In genomic region chr19:31349160-31349881, GRCh38 we compare ENCODE assay signal across 8 cellular contexts. TPM values are rescaled to one million over a fixed set of nuclear protein-coding genes. Genes with fewer than 3 reads are reported as not detected.
DNase-seq lines count a peak whose midpoint lies in the region; ATAC-seq and TF ChIP-seq lines count a peak whose summit lies in the region.

Gene TSHZ3, minus strand, starts transcription at chr19:31349436. Its CDS starts 217 bp downstream, at chr19:31349219.

- H3K4me3 Mint-ChIP-seq in CD8-positive, alpha-beta memory T cell, result peak within 1 kb of the TSS; percentile 75 to 92 (median 83)
- peak within 1 kb of the TSS; percentile 86 for H3K4me3 Mint-ChIP-seq in activated naive CD4-positive, alpha-beta T cell treated with anti-CD3 and anti-CD28 coated beads, Interleukin-2, amount 50 U/mL, for 24 hours

- no peaks in the 10 kb centered on the region for H3K9me3 ChIP-seq in CD8-positive, alpha-beta memory T cell (ENCODE audit: low read length)
- H3K9me3 ChIP-seq in neuronal stem cell (replicated peaks in 1 of 2; ENCODE audit: control insufficient read depth in 2 of 2, insufficient read depth in 1 of 2, low read depth in 1 of 2, low read length in 2 of 2) (peaks cover 3 to 5% of the 10 kb centered on the region in 2 donors), uterus (no peaks in the 10 kb centered on the region)

- H2BK12ac ChIP-seq in neuronal stem cell (ENCODE audit: low read length), result no peak within 1 kb of the TSS

- peaks cover 13% of the 10 kb centered on the region for H3K4me1 ChIP-seq in CD8-positive, alpha-beta memory T cell (ENCODE audit: insufficient read depth, low read length)
- H3K4me1 ChIP-seq in neuronal stem cell (ENCODE audit: control insufficient read depth in 2 of 2, insufficient read depth in 1 of 2, low read depth in 1 of 2, low read length in 2 of 2) (peaks cover 0 to 3% of the 10 kb centered on the region in 2 donors), uterus (peaks cover 7 to 9% of the 10 kb centered on the region in 2 donors)

- no peak within 1 kb of the TSS for H3K27ac ChIP-seq in CD8-positive, alpha-beta memory T cell (ENCODE audit: low read depth, low read length)
- H3K27ac ChIP-seq in neuronal stem cell (replicated peaks; ENCODE audit: low read length) (no peak within 1 kb of the TSS), uterus (peak within 1 kb of the TSS; percentile 95 to 99)

- peaks cover 57 to 74% of the 10 kb centered on the region in 2 donors for H3K27me3 Mint-ChIP-seq in CD8-positive, alpha-beta memory T cell
- peaks cover 43% of the 10 kb centered on the region for H3K27me3 Mint-ChIP-seq in activated naive CD4-positive, alpha-beta T cell treated with anti-CD3 and anti-CD28 coated beads, Interleukin-2, amount 50 U/mL, for 24 hours

- no peak within 1 kb of the TSS for H3K14ac ChIP-seq in neuronal stem cell (ENCODE audit: low read length)

- H3K4me1 Mint-ChIP-seq in CD8-positive, alpha-beta memory T cell, result peaks cover 27 to 41% (median 34%) of the 10 kb centered on the region in 3 donors
- peaks cover 37% of the 10 kb centered on the region for H3K4me1 Mint-ChIP-seq in activated naive CD4-positive, alpha-beta T cell treated with anti-CD3 and anti-CD28 coated beads, Interleukin-2, amount 50 U/mL, for 24 hours

- no peaks in the 10 kb centered on the region for H3K79me1 ChIP-seq in neuronal stem cell (ENCODE audit: low read depth, low read length)

- no peak within 1 kb of the TSS for H2BK120ac ChIP-seq in neuronal stem cell (ENCODE audit: low read depth, low read length)

- no peaks in the 10 kb centered on the region for H3K36me3 ChIP-seq in CD8-positive, alpha-beta memory T cell (ENCODE audit: insufficient read depth, low read length)
- H3K36me3 ChIP-seq in neuronal stem cell (replicated peaks in 1 of 2; ENCODE audit: control insufficient read depth in 2 of 2, insufficient read depth in 2 of 2, low read length in 2 of 2) (no peaks in the 10 kb centered on the region), uterus (no peaks in the 10 kb centered on the region)

- POLR2A ChIA-PET in CD8-positive, alpha-beta memory T cell (lab: Charles Lee), result interaction anchor here (1.4 kb wide), 1 partner anchor 9 kb away, joined by 4 read pairs; no protein-coding TSS in a partner anchor

- intact Hi-C loops in uterus (cut with DNase I; ENCODE audit: low total_unique reads), result no loop called here

- H2BK15ac ChIP-seq in neuronal stem cell (ENCODE audit: low read length), result no peak within 1 kb of the TSS

- no peak for ATAC-seq in HG02870 (IDR thresholded peaks at IDR 0.05; ENCODE audit: unreplicated experiment)

- no peak within 1 kb of the TSS for H4K8ac ChIP-seq in neuronal stem cell (ENCODE audit: low read depth, low read length)

- no CpG with 5 or more reads among the region's 86 CpGs for WGBS in neuronal stem cell (ENCODE audit: extremely low coverage in 2 of 2, insufficient read length in 2 of 2, insufficient replicate concordance in 1 of 2), 2 donors

- no peak within 1 kb of the TSS for H3K4ac ChIP-seq in neuronal stem cell (ENCODE audit: low read length)

- H2AFZ ChIP-seq in neuronal stem cell (ENCODE audit: low read length), result peak within 1 kb of the TSS; percentile 98

- H2AK5ac ChIP-seq in neuronal stem cell (ENCODE audit: low read depth, low read length), result no peak within 1 kb of the TSS

- H3K18ac ChIP-seq in neuronal stem cell (ENCODE audit: low read length), result peak within 1 kb of the TSS; percentile 66

- H3K36me3 Mint-ChIP-seq in CD8-positive, alpha-beta memory T cell, result peaks cover 0 to 2% (median 0%) of the 10 kb centered on the region in 3 donors
- H3K36me3 Mint-ChIP-seq in activated naive CD4-positive, alpha-beta T cell treated with anti-CD3 and anti-CD28 coated beads, Interleukin-2, amount 50 U/mL, for 24 hours, result no peaks in the 10 kb centered on the region

- H3K27me3 ChIP-seq in CD8-positive, alpha-beta memory T cell (ENCODE audit: insufficient read depth, low read length, poor library complexity, severe bottlenecking), result peaks cover 66% of the 10 kb centered on the region
- H3K27me3 ChIP-seq in neuronal stem cell (ENCODE audit: control insufficient read depth in 3 of 3, insufficient read depth in 3 of 3, low read depth in 1 of 3, low read length in 3 of 3) (peaks cover 28 to 81% (median 50%) of the 10 kb centered on the region in 3 experiments), uterus (no peaks in the 10 kb centered on the region)

- H3K27ac Mint-ChIP-seq in CD8-positive, alpha-beta memory T cell, result peak within 1 kb of the TSS in 5 of 8 donors; percentile 17 to 72 (median 64)
- H3K27ac Mint-ChIP-seq in activated naive CD4-positive, alpha-beta T cell treated with anti-CD3 and anti-CD28 coated beads, Interleukin-2, amount 50 U/mL, for 24 hours, result no peak within 1 kb of the TSS

- TF ChIP-seq POLR2A in uterus (IDR thresholded peaks at IDR 0.05), result peak in 1 of 2 donors; percentile 43

- no peak within 1 kb of the TSS for H4K91ac ChIP-seq in neuronal stem cell (ENCODE audit: low read depth, low read length, poor library complexity)

- peak within 1 kb of the TSS; percentile 49 for H3K4me3 ChIP-seq in CD8-positive, alpha-beta memory T cell (ENCODE audit: low read length)
- H3K4me3 ChIP-seq in neuronal stem cell (ENCODE audit: low read length in 2 of 2), result peak within 1 kb of the TSS; percentile 44 to 88
- H3K4me3 ChIP-seq in uterus, result peak within 1 kb of the TSS; percentile 68 to 75

- H3K9me3 Mint-ChIP-seq in CD8-positive, alpha-beta memory T cell, result no peaks in the 10 kb centered on the region
- no peaks in the 10 kb centered on the region for H3K9me3 Mint-ChIP-seq in activated naive CD4-positive, alpha-beta T cell treated with anti-CD3 and anti-CD28 coated beads, Interleukin-2, amount 50 U/mL, for 24 hours

- no peak within 1 kb of the TSS for H3K23ac ChIP-seq in neuronal stem cell (ENCODE audit: low read depth, low read length, poor library complexity)

- H3K9ac ChIP-seq in neuronal stem cell (ENCODE audit: low read depth, low read length, poor library complexity), result peak within 1 kb of the TSS; percentile 31

- peak within 1 kb of the TSS; percentile 99 for H3K4me2 ChIP-seq in neuronal stem cell (ENCODE audit: insufficient read depth, low read length, poor library complexity, severe bottlenecking)

- H2BK5ac ChIP-seq in neuronal stem cell (ENCODE audit: low read length), result peak within 1 kb of the TSS; percentile 55

- TF ChIP-seq CTCF in uterus (IDR thresholded peaks at IDR 0.05), result peak in 1 of 4 experiments; percentile 22

- CTCF ChIA-PET in CD8-positive, alpha-beta memory T cell (lab: Charles Lee), result no interaction called here

- peak in 4 of 5 donors; percentile 21 to 52 (median 40) for DNase-seq in CD8-positive, alpha-beta memory T cell
- DNase-seq in NCI-H69 (lab: John Stamatoyannopoulos, UW), result peak; percentile 12
- peak; percentile 94 for DNase-seq in glomerular visceral epithelial cell (ENCODE audit: extremely low spot score)
- DNase-seq in neuronal stem cell (ENCODE audit: low spot score), result no peak
- peak; percentile 86 to 91 for DNase-seq in uterus
- DNase-seq in NCI-H1436 (lab: John Stamatoyannopoulos, UW), result no peak

RNA-seq across cellular contexts. Expression of gene TSHZ3, which starts in this region (rescaled TPM):
- under 1 TPM; 0.35 to 0.38 TPM for total RNA-seq in CD8-positive, alpha-beta memory T cell
- 1.1 TPM for polyA plus RNA-seq in CD8-positive, alpha-beta memory T cell
- polyA plus RNA-seq in neuronal stem cell (2013, experiment 1 of 2), result 1.5 TPM
- polyA plus RNA-seq in neuronal stem cell (2013, experiment 2 of 2), result 1.6 TPM
- total RNA-seq in uterus, result 10 to 100 TPM in 3 of 4 donors, 1 to 10 TPM in 1; 3.2 to 65.5 (median 27.9) TPM

Comparison
In these comparisons a context has a peak if more than half of its experiments do, and no peak if none do; other contexts are left out.
1. DNase-seq: peak in CD8-positive, alpha-beta memory T cell (4 of 5), NCI-H69 (single experiment), glomerular visceral epithelial cell (single experiment) and uterus (2 of 2); none in neuronal stem cell (single experiment) and NCI-H1436 (single experiment).
2. H3K27ac ChIP-seq: peak in uterus (2 of 2); none in CD8-positive, alpha-beta memory T cell (single experiment) and neuronal stem cell (single experiment).
3. Peak in every context shown above with its lines, with median percentiles within 50 percentile points of each other: H3K4me3 ChIP-seq.